In genomic region chr9:72203205-72203803, GRCh38 we compare ENCODE assay signal across 8 cellular contexts. TPM values are rescaled to one million over a fixed set of nuclear protein-coding genes. Genes with fewer than 3 reads are reported as not detected.
DNase-seq lines count a peak whose midpoint lies in the region; ATAC-seq and TF ChIP-seq lines count a peak whose summit lies in the region.

No MANE protein-coding gene starts in this region.

- no peaks in the 10 kb centered on the region for H3K9me3 ChIP-seq in aorta (ENCODE audit: control insufficient read depth, low read length)

- H3K27me3 ChIP-seq in dorsolateral prefrontal cortex: no peaks in the 10 kb centered on the region
- no peaks in the 10 kb centered on the region for H3K27me3 ChIP-seq in aorta (ENCODE audit: control insufficient read depth in 1 of 2, insufficient read depth in 2 of 2, low read length in 1 of 2)

- H3K27ac Mint-ChIP-seq in CD14-positive monocyte: no peak overlapping the region
- H3K27ac Mint-ChIP-seq in activated T-helper 17 cell treated with anti-CD3 and anti-CD28 coated beads, Interleukin-2, amount 50 U/mL, for 72 hours: no peak overlapping the region

- 72 to 75% methylated on average over 3 of the region's 3 CpGs for WGBS in aorta, 2 donors

- H3K4me3 ChIP-seq in dorsolateral prefrontal cortex (no peak overlapping the region), aorta (ENCODE audit: low read length in 2 of 2) (no peak overlapping the region)

- H3K4me1 Mint-ChIP-seq in CD14-positive monocyte: peaks cover 15% of the 10 kb centered on the region
- no peaks in the 10 kb centered on the region for H3K4me1 Mint-ChIP-seq in activated T-helper 17 cell treated with anti-CD3 and anti-CD28 coated beads, Interleukin-2, amount 50 U/mL, for 72 hours

- no peak for DNase-seq in CD14-positive monocyte (ENCODE audit: low spot score)
- DNase-seq in NCI-H69 (lab: John Stamatoyannopoulos, UW): peak; percentile 77
- peak in 1 of 10 donors; percentile 25 for DNase-seq in dorsolateral prefrontal cortex
- DNase-seq in pons (ENCODE audit: low spot score): peak; percentile 43
- DNase-seq in aorta: no peak

- TF ChIP-seq CTCF in CD14-positive monocyte (IDR thresholded peaks at IDR 0.05) (peak; percentile 63), dorsolateral prefrontal cortex (IDR thresholded peaks at IDR 0.05 in 54 of 56, conservative IDR thresholded peaks at IDR 0.05 in 2 of 56; ENCODE audit: low read depth in 1 of 56, partially characterized antibody in 56 of 56) (peak in 54 of 56 donors; percentile 13 to 59 (median 42))

- intact Hi-C loops in CD14-positive monocyte (cut with micrococcal nuclease) (no loop called here), dorsolateral prefrontal cortex (cut with DNase I) (no loop called here), aorta (cut with DNase I) (no loop called here)

- peaks cover 0 to 2% (median 0%) of the 10 kb centered on the region in 7 donors for H3K9me3 Mint-ChIP-seq in CD14-positive monocyte
- H3K9me3 Mint-ChIP-seq in activated T-helper 17 cell treated with anti-CD3 and anti-CD28 coated beads, Interleukin-2, amount 50 U/mL, for 72 hours: no peaks in the 10 kb centered on the region

- H3K36me3 ChIP-seq in aorta (ENCODE audit: control insufficient read depth in 1 of 2, insufficient read depth in 2 of 2, low read length in 1 of 2): no peaks in the 10 kb centered on the region

- no peaks in the 10 kb centered on the region for H3K36me3 Mint-ChIP-seq in CD14-positive monocyte
- no peaks in the 10 kb centered on the region for H3K36me3 Mint-ChIP-seq in activated T-helper 17 cell treated with anti-CD3 and anti-CD28 coated beads, Interleukin-2, amount 50 U/mL, for 72 hours (ENCODE audit: low read depth)

- peak overlapping the region in 4 of 59 donors; percentile 11 to 41 (median 24) for H3K27ac ChIP-seq in dorsolateral prefrontal cortex
- H3K27ac ChIP-seq in aorta (ENCODE audit: low read depth in 1 of 2, low read length in 2 of 2): no peak overlapping the region

- no peaks in the 10 kb centered on the region for H3K4me1 ChIP-seq in aorta (ENCODE audit: control insufficient read depth in 1 of 2, insufficient read depth in 2 of 2, low read length in 2 of 2)

- ATAC-seq in GM18519 (IDR thresholded peaks at IDR 0.05; ENCODE audit: low FRiP score, unreplicated experiment) (peak; percentile 50), HG02943 (IDR thresholded peaks at IDR 0.05; ENCODE audit: low read depth, unreplicated experiment) (peak; percentile 61), aorta (ENCODE audit: low FRiP score) (no peak)
- no peak for ATAC-seq in activated T-helper 17 cell treated with anti-CD3 and anti-CD28 coated beads, Interleukin-2, amount 50 U/mL, for 72 hours (replicated peaks)

- H3K27me3 Mint-ChIP-seq in CD14-positive monocyte (ENCODE audit: low read depth in 3 of 3): peaks cover under 1 to 15% (median 4%) of the 10 kb centered on the region in 3 donors
- peaks cover 12% of the 10 kb centered on the region for H3K27me3 Mint-ChIP-seq in activated T-helper 17 cell treated with anti-CD3 and anti-CD28 coated beads, Interleukin-2, amount 50 U/mL, for 72 hours

- no peak overlapping the region for H3K4me3 Mint-ChIP-seq in CD14-positive monocyte
- H3K4me3 Mint-ChIP-seq in activated T-helper 17 cell treated with anti-CD3 and anti-CD28 coated beads, Interleukin-2, amount 50 U/mL, for 72 hours: no peak overlapping the region

RNA-seq across cellular contexts. Expression of gene GDA, which starts 54.1 kb away (rescaled TPM):
- not detected for polyA plus RNA-seq in CD14-positive monocyte
- 100 to 1,000 TPM in 66 of 120 experiments, 10 to 100 TPM in 54; 25.7 to 179 (median 102) TPM for total RNA-seq in dorsolateral prefrontal cortex
- total RNA-seq in aorta: not detected
- polyA plus RNA-seq in aorta: 10 to 100 TPM in 1 of 2 donors, not detected in 1; 28.7 TPM
- total RNA-seq in activated T-helper 17 cell treated with anti-CD3 and anti-CD28 coated beads, Interleukin-2, amount 50 U/mL, for 72 hours: not detected

Comparison
In these comparisons a context has a peak if more than half of its experiments do, and no peak if none do; other contexts are left out.
1. DNase-seq: peak in NCI-H69 (single experiment) and pons (single experiment); none in CD14-positive monocyte (single experiment) and aorta (0 of 2).
2. ATAC-seq: peak in GM18519 (single experiment) and HG02943 (single experiment); none in aorta (single experiment) and activated T-helper 17 cell treated with anti-CD3 and anti-CD28 coated beads, Interleukin-2, amount 50 U/mL, for 72 hours (single experiment).
3. RNA of gene GDA, which starts 54.1 kb away (total RNA-seq): 25.7 to 179 TPM in dorsolateral prefrontal cortex; not detected in aorta and not detected in activated T-helper 17 cell treated with anti-CD3 and anti-CD28 coated beads, Interleukin-2, amount 50 U/mL, for 72 hours; every median in the first group is over 10 times any median in the second.